21 cellular contexts compared by ENCODE assay signal in the genomic region with DNA sequence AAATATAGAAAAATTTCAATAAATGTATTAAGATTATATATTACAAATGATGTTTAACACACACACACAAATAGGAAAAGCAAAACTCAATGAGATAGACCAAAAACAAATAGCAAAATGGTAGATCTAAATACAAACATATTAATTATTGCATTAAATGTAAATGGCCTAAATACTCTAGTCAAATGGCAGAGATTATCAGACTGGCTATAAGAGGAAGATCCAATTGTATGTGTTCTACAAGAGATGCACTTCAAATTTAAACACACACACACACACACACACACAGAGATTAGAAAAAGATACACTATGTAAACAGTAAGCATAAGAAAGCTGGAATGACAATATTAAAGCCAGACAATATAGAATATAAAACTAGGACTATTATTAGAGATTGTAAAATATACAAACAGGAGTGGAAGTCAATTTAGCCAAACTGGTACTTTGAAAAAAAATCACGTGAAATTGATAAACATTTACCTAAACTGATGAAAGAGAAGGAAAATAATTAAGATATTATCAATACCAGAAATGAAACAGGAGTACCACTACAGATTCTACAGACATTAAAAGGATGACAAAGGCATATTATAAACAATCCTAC.
"Had no signal": no experiment of that assay in that cellular context is flagged by ENCODE, and none has a peak within 500 bp of the region (broad histone marks: within the 10 kb centered on the region; RNA-seq: fewer than 3 reads in every experiment).

No MANE protein-coding gene starts in this region.

- H3K27ac ChIP-seq: coronary artery, dorsolateral prefrontal cortex, esophagus muscularis mucosa, foreskin keratinocyte, gastrocnemius medialis, heart right ventricle, left lung, lower lobe of right lung had no signal

- ATAC-seq: foreskin keratinocyte; gastrocnemius medialis; heart right ventricle; left cardiac atrium; left lung; left ventricle myocardium superior; lower lobe of right lung; naive thymus-derived CD4-positive, alpha-beta T cell had no signal

- DNase-seq: dermis blood vessel endothelial cell; dorsolateral prefrontal cortex; effector CD4-positive, alpha-beta T cell; effector memory CD4-positive, alpha-beta T cell; foreskin keratinocyte; gastrocnemius medialis; glutamatergic neuron; head of caudate nucleus; heart right ventricle; hippocampal formation; left cardiac atrium; left lung; left ventricle myocardium superior; lower lobe of right lung; mesenchymal stem cell; naive thymus-derived CD4-positive, alpha-beta T cell had no signal

- H3K27me3 ChIP-seq: foreskin keratinocyte had no signal

- H3K36me3 ChIP-seq: esophagus muscularis mucosa, gastrocnemius medialis, heart right ventricle, left lung, lower lobe of right lung had no signal

- FAIRE-seq: endothelial cell of umbilical vein, islet of Langerhans, keratinocyte had no signal

- H3K4me1 ChIP-seq: esophagus muscularis mucosa, foreskin keratinocyte, gastrocnemius medialis, heart right ventricle, left lung, lower lobe of right lung had no signal

- H3K4me3 ChIP-seq: coronary artery, dorsolateral prefrontal cortex, esophagus muscularis mucosa, gastrocnemius medialis, heart right ventricle, left lung, lower lobe of right lung had no signal
